In the genomic region with DNA sequence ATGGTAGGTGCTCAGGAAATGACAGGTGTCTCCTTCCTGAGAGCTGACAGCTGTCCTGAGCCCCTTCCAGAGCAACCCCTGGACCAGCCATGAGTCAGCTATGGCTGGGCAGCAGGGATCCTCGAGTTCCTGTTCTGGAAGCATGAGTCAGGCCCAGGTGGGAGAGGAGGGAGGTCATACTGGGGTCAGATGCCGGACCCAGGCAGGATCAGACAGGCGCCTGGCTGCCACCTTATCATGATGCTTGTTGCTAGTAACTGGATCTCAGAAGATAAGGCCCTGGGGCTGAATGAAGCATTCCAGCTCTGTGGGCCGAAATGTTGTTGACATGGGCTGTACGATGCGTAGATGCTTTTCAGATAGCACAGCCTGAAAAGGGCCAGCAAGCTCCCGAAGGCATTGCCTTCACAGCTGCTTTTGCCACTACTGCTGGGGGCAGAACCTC, we compare ENCODE assay signal across 14 cellular contexts. TPM values are rescaled to one million over a fixed set of nuclear protein-coding genes. Genes with fewer than 3 reads are reported as not detected.
DNase-seq lines count a peak whose midpoint lies in the region; ATAC-seq, FAIRE-seq and TF ChIP-seq lines count a peak whose summit lies in the region.
"Had no signal": no experiment of that assay in that cellular context is flagged by ENCODE, and none has a peak within 500 bp of the region (broad histone marks: within the 10 kb centered on the region; RNA-seq: fewer than 3 reads in every experiment).

No MANE protein-coding gene starts in this region.

- peaks cover 20% of the 10 kb centered on the region for H3K4me1 ChIP-seq in astrocyte (ENCODE audit: insufficient read depth, low read length)
- H3K4me1 ChIP-seq in left lung, result peaks cover 0 to 23% of the 10 kb centered on the region in 2 donors

- H3K27me3 ChIP-seq in astrocyte (ENCODE audit: insufficient read depth, low read length) (no peaks in the 10 kb centered on the region), left lung (peaks cover 0 to 17% of the 10 kb centered on the region in 2 donors)
- H3K27me3 ChIP-seq: tibial nerve had no signal

- no peaks in the 10 kb centered on the region for H3K36me3 Mint-ChIP-seq in astrocyte (ENCODE audit: low read depth, unreplicated experiment)
- no peaks in the 10 kb centered on the region for H3K36me3 Mint-ChIP-seq in T-helper 2 cell treated with Interferon-gamma antibody and Interleukin-4, amounts not matched to agents 5 μg/mL and 100 μg/mL, for 36 hours (ENCODE audit: low read depth)
- H3K36me3 Mint-ChIP-seq: activated naive CD4-positive, alpha-beta T cell treated with anti-CD3 and anti-CD28 coated beads, Interleukin-2, amount 50 U/mL, for 72 hours; memory B cell had no signal

- H3K4me3 ChIP-seq in astrocyte (ENCODE audit: insufficient read depth, low read depth, low read length) (no peak overlapping the region), left lung (no peak overlapping the region)
- H3K4me3 ChIP-seq: esophagus muscularis mucosa, tibial nerve had no signal

- H3K27ac ChIP-seq in astrocyte (ENCODE audit: low read depth, low read length) (peak overlapping the region; percentile 42), left lung (no peak overlapping the region)
- H3K27ac ChIP-seq: esophagus muscularis mucosa, tibial nerve had no signal

- no peak overlapping the region for H2AFZ ChIP-seq in astrocyte (ENCODE audit: low read depth, low read length)

- H3K9me3 Mint-ChIP-seq in astrocyte (ENCODE audit: unreplicated experiment), result no peaks in the 10 kb centered on the region
- H3K9me3 Mint-ChIP-seq in T-helper 2 cell treated with Interferon-gamma antibody and Interleukin-4, amounts not matched to agents 5 μg/mL and 100 μg/mL, for 36 hours, result no peaks in the 10 kb centered on the region
- H3K9me3 Mint-ChIP-seq: activated naive CD4-positive, alpha-beta T cell treated with anti-CD3 and anti-CD28 coated beads, Interleukin-2, amount 50 U/mL, for 72 hours; memory B cell had no signal

- no peaks in the 10 kb centered on the region for H3K79me2 ChIP-seq in astrocyte (ENCODE audit: insufficient read depth, low read length)

- DNase-seq in Right ventricle myocardium superior, result peak; percentile 31
- no peak for DNase-seq in left ventricle myocardium superior
- DNase-seq in astrocyte (ENCODE audit: low read depth), result peak; percentile 75
- DNase-seq in left lung, result peak in 1 of 2 donors; percentile 79
- DNase-seq in T-helper 2 cell treated with Interferon-gamma antibody and Interleukin-4, amounts not matched to agents 5 μg/mL and 100 μg/mL, for 36 hours (ENCODE audit: low spot score), result no peak
- DNase-seq in stimulated activated CD4-positive, alpha-beta T cell treated with anti-CD3 and anti-CD28 coated beads, Interleukin-2, amount 100 ng/mL, for 24 hours, result no peak
- DNase-seq in hypothalamus (lab: John Stamatoyannopoulos, UW), result no peak
- DNase-seq: activated CD4-positive, CD25-positive, alpha-beta regulatory T cell; NCI-H446 had no signal

- H4K20me1 ChIP-seq in astrocyte (ENCODE audit: insufficient read depth, low read length), result no peaks in the 10 kb centered on the region

- peaks cover 20% of the 10 kb centered on the region for H3K27me3 Mint-ChIP-seq in astrocyte (ENCODE audit: low read depth, unreplicated experiment)
- H3K27me3 Mint-ChIP-seq in T-helper 2 cell treated with Interferon-gamma antibody and Interleukin-4, amounts not matched to agents 5 μg/mL and 100 μg/mL, for 36 hours (ENCODE audit: low read depth), result peaks cover 14% of the 10 kb centered on the region

- H3K9me3 ChIP-seq in astrocyte (ENCODE audit: insufficient read depth, low read depth, low read length), result no peaks in the 10 kb centered on the region
- no peaks in the 10 kb centered on the region for H3K9me3 ChIP-seq in left lung
- H3K9me3 ChIP-seq: esophagus muscularis mucosa, tibial nerve had no signal

- H3K4me3 Mint-ChIP-seq in astrocyte (ENCODE audit: unreplicated experiment), result no peak overlapping the region
- no peak overlapping the region for H3K4me3 Mint-ChIP-seq in T-helper 2 cell treated with Interferon-gamma antibody and Interleukin-4, amounts not matched to agents 5 μg/mL and 100 μg/mL, for 36 hours
- H3K4me3 Mint-ChIP-seq: memory B cell had no signal

- H3K36me3 ChIP-seq in astrocyte (ENCODE audit: insufficient read depth, low read length) (no peaks in the 10 kb centered on the region), left lung (no peaks in the 10 kb centered on the region)
- H3K36me3 ChIP-seq: esophagus muscularis mucosa, tibial nerve had no signal

- intact Hi-C loops in Right ventricle myocardium superior (cut with DNase I), result loop anchor here (10.0 kb wide), 1 partner anchor 109 kb away; the partner anchor contains the start of gene KRT83
- intact Hi-C loops in left ventricle myocardium superior (cut with micrococcal nuclease), result no loop called here
- intact Hi-C loops in left lung (cut with DNase I), result no loop called here

- H3K27ac Mint-ChIP-seq in astrocyte (ENCODE audit: unreplicated experiment), result no peak overlapping the region
- no peak overlapping the region for H3K27ac Mint-ChIP-seq in T-helper 2 cell treated with Interferon-gamma antibody and Interleukin-4, amounts not matched to agents 5 μg/mL and 100 μg/mL, for 36 hours
- H3K27ac Mint-ChIP-seq: memory B cell had no signal

- no peak for FAIRE-seq in astrocyte (lab: Jason Lieb, UNC)

- no peak overlapping the region for H3K9ac ChIP-seq in astrocyte (ENCODE audit: low read length)

- TF ChIP-seq CTCF in astrocyte (IDR thresholded peaks at IDR 0.05; ENCODE audit: insufficient read depth, low read depth, low read length) (no peak), left lung (IDR thresholded peaks at IDR 0.05) (no peak)

- H3K4me1 Mint-ChIP-seq in astrocyte (ENCODE audit: low read depth, unreplicated experiment), result peaks cover 28% of the 10 kb centered on the region
- H3K4me1 Mint-ChIP-seq in T-helper 2 cell treated with Interferon-gamma antibody and Interleukin-4, amounts not matched to agents 5 μg/mL and 100 μg/mL, for 36 hours (ENCODE audit: low read depth), result no peaks in the 10 kb centered on the region

- ATAC-seq in Right ventricle myocardium superior (ENCODE audit: poor library complexity), result no peak
- ATAC-seq in left ventricle myocardium superior, result no peak
- peak; percentile 10 for ATAC-seq in left lung
- ATAC-seq in HG03354 (IDR thresholded peaks at IDR 0.05; ENCODE audit: poor library complexity, severe bottlenecking, unreplicated experiment), result no peak
- ATAC-seq: activated naive CD4-positive, alpha-beta T cell treated with anti-CD3 and anti-CD28 coated beads, Interleukin-2, amount 50 U/mL, for 72 hours had no signal

- peak overlapping the region; percentile 40 for H3K4me2 ChIP-seq in astrocyte (ENCODE audit: low read length)

RNA-seq across cellular contexts. Expression of gene KRT7, which starts 17.4 kb away (rescaled TPM):
- total RNA-seq in Right ventricle myocardium superior (0.59 TPM), left ventricle myocardium superior (0.69 TPM), astrocyte (97.6 and 149 TPM in 2 replicates), left lung (1,000 to 10,000 TPM; 1,945 to 1,968 TPM)

RNA-seq across cellular contexts. Expression of gene KRT80, which starts 23.8 kb away (rescaled TPM):
- total RNA-seq in Right ventricle myocardium superior (not detected), left ventricle myocardium superior (not detected), astrocyte (2.8 and 3.6 TPM in 2 replicates), left lung (10 to 100 TPM; 27.6 to 30.1 TPM)
- total RNA-seq: activated naive CD4-positive, alpha-beta T cell treated with anti-CD3 and anti-CD28 coated beads, Interleukin-2, amount 50 U/mL, for 72 hours; tibial nerve had no signal

RNA-seq across cellular contexts. Expression of gene KRT86, which starts 58.8 kb away (rescaled TPM):
- total RNA-seq in Right ventricle myocardium superior, result not detected
- total RNA-seq in left ventricle myocardium superior, result not detected
- 0.24 and 0.43 TPM in 2 replicates for total RNA-seq in astrocyte
- 1 to 10 TPM in 1 of 2 donors, under 1 TPM in 1; 0.97 to 1.7 TPM for total RNA-seq in left lung
- total RNA-seq: tibial nerve had no signal

Comparison
In these comparisons a context has a peak if more than half of its experiments do, and no peak if none do; other contexts are left out.
1. DNase-seq: peak in Right ventricle myocardium superior (single experiment) and astrocyte (single experiment); none in left ventricle myocardium superior (single experiment), T-helper 2 cell treated with Interferon-gamma antibody and Interleukin-4, amounts not matched to agents 5 μg/mL and 100 μg/mL, for 36 hours (single experiment), stimulated activated CD4-positive, alpha-beta T cell treated with anti-CD3 and anti-CD28 coated beads, Interleukin-2, amount 100 ng/mL, for 24 hours (0 of 2) and hypothalamus (0 of 51).
2. RNA of gene KRT7, which starts 17.4 kb away (total RNA-seq): 1,945 to 1,968 TPM in left lung and 97.6 to 149 TPM in astrocyte; 0.69 TPM in left ventricle myocardium superior (single experiment) and 0.59 TPM in Right ventricle myocardium superior (single experiment); every median in the first group is over 10 times any median in the second.